ENCODE assay signal across 26 cellular contexts in the genomic region with DNA sequence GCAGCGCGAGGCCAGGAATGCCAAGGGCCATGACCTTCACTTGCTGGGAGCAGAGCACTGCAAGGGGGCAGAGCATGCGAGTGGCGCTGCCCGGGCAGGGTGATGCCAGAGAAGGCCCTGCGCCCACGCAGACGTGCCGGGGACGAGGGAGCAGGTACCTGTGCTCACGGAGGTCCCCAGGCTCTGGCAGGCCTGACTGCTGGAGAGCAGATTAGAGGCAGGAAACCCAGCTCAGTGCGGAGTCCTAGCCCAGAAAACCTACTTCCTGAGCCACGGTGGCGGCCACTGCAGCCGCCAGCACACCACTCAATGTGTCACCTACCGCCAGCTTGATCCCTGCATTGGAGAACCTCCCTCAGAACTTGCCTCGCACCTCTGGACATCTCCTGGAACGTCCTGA.
A peak's percentile ranks its signal among the peaks of the same experiment; 100 is the strongest.
DNase-seq lines count a peak whose midpoint lies in the region; ATAC-seq and TF ChIP-seq lines count a peak whose summit lies in the region.
"Had no signal": no experiment of that assay in that cellular context is flagged by ENCODE, and none has a peak within 500 bp of the region (broad histone marks: within the 10 kb centered on the region; RNA-seq: fewer than 3 reads in every experiment).

No MANE protein-coding gene starts in this region.

- no peak for TF ChIP-seq CTCF in CD14-positive monocyte (IDR thresholded peaks at IDR 0.05)

- POLR2A ChIA-PET in activated CD4-positive, alpha-beta T cell treated with anti-CD3 and anti-CD28 coated beads, Interleukin-2, amount 10 ng/mL, durations not matched to agents 7 days and 5 days (lab: Charles Lee), result no interaction called here
- POLR2A ChIA-PET in T-cell (lab: Charles Lee), result no interaction called here

- CTCF ChIA-PET in activated CD4-positive, alpha-beta T cell treated with anti-CD3 and anti-CD28 coated beads, Interleukin-2, amount 10 ng/mL, durations not matched to agents 7 days and 5 days (lab: Charles Lee), result interaction anchor here (1.1 to 1.2 kb wide), 3 partner anchors 9 to 20 kb away, joined by 3 read pairs; no protein-coding TSS in a partner anchor
- CTCF ChIA-PET in T-cell (lab: Charles Lee), result no interaction called here

- ATAC-seq in T-cell (replicated peaks in 1 of 4), result peak; percentile 59 to 84 (median 75)
- peak; percentile 40 to 41 for ATAC-seq in natural killer cell treated with Interleukin-12 subunit alpha and Interleukin-12 subunit beta and Interleukin-15 and Interleukin-18, amount 100 ng/mL, for 72 hours
- ATAC-seq: activated T-helper 17 cell treated with anti-CD3 and anti-CD28 coated beads, Interleukin-2, amount 50 U/mL, for 72 hours; effector memory CD8-positive, alpha-beta T cell; HCT116; left colon; stimulated activated memory B cell treated with anti-CD40 and anti-IgM and Interleukin-4, amounts not matched to agents 10 μg/mL and 1 μg/mL and 100 μg/mL, for 72 hours had no signal

- intact Hi-C loops in CD14-positive monocyte (cut with micrococcal nuclease), result no loop called here

- peaks cover 41% of the 10 kb centered on the region for H3K4me1 Mint-ChIP-seq in activated CD4-positive, alpha-beta T cell treated with anti-CD3 and anti-CD28 coated beads, Interleukin-2, amount 10 ng/mL, durations not matched to agents 7 days and 5 days
- H3K4me1 Mint-ChIP-seq in T-cell (peaks cover 30 to 56% (median 40%) of the 10 kb centered on the region in 3 donors), CD14-positive monocyte (peaks cover 29% of the 10 kb centered on the region)
- H3K4me1 Mint-ChIP-seq in activated naive CD8-positive, alpha-beta T cell (ENCODE audit: low read depth), result peaks cover 43% of the 10 kb centered on the region
- H3K4me1 Mint-ChIP-seq in natural killer cell treated with Interleukin-12 subunit alpha and Interleukin-12 subunit beta and Interleukin-15 and Interleukin-18, amount 100 ng/mL, for 72 hours (ENCODE audit: low read depth in 2 of 2), result peaks cover 20 to 35% of the 10 kb centered on the region in 2 donors
- H3K4me1 Mint-ChIP-seq: stimulated activated memory B cell treated with anti-CD40 and anti-IgM and Interleukin-4, amounts not matched to agents 10 μg/mL and 1 μg/mL and 100 μg/mL, for 72 hours had no signal

- H3K9me3 Mint-ChIP-seq in activated CD4-positive, alpha-beta T cell treated with anti-CD3 and anti-CD28 coated beads, Interleukin-2, amount 10 ng/mL, durations not matched to agents 7 days and 5 days, result no peaks in the 10 kb centered on the region
- no peaks in the 10 kb centered on the region for H3K9me3 Mint-ChIP-seq in T-cell
- H3K9me3 Mint-ChIP-seq in activated naive CD8-positive, alpha-beta T cell (ENCODE audit: low read depth), result no peaks in the 10 kb centered on the region
- no peaks in the 10 kb centered on the region for H3K9me3 Mint-ChIP-seq in natural killer cell treated with Interleukin-12 subunit alpha and Interleukin-12 subunit beta and Interleukin-15 and Interleukin-18, amount 100 ng/mL, for 72 hours
- peaks cover 0 to 1% (median 0%) of the 10 kb centered on the region in 7 donors for H3K9me3 Mint-ChIP-seq in CD14-positive monocyte
- H3K9me3 Mint-ChIP-seq: activated CD4-positive, alpha-beta memory T cell treated with anti-CD3 and anti-CD28 coated beads for 36 hours; activated T-helper 17 cell treated with anti-CD3 and anti-CD28 coated beads, Interleukin-2, amount 50 U/mL, for 72 hours; effector memory CD8-positive, alpha-beta T cell; naive B cell; stimulated activated memory B cell treated with anti-CD40 and anti-IgM and Interleukin-4, amounts not matched to agents 10 μg/mL and 1 μg/mL and 100 μg/mL, for 72 hours; T-helper 1 cell treated with Interleukin-12 subunit alpha and Interleukin-12 subunit beta and Interleukin-4 antibody, amounts not matched to agents 30 μg/mL and 1 μg/mL, for 36 hours had no signal

- peak; percentile 27 for DNase-seq in activated CD4-positive, alpha-beta T cell treated with anti-CD3 and anti-CD28 coated beads, Interleukin-2, amount 10 ng/mL, durations not matched to agents 7 days and 5 days
- no peak for DNase-seq in activated CD4-positive, alpha-beta T cell treated with anti-CD3 and anti-CD28 coated beads, Interleukin-2, amount 50 U/mL, for 4 hours
- DNase-seq in T-cell (peak in 13 of 34 experiments; percentile 14 to 45 (median 29)), CD14-positive monocyte (ENCODE audit: low spot score) (no peak), SHP77 (lab: John Stamatoyannopoulos, UW) (no peak), DMS79 treated with DMSO at 0.1 percent for 48 hours (lab: John Stamatoyannopoulos, UW) (no peak)
- no peak for DNase-seq in natural killer cell treated with Interleukin-12 subunit alpha and Interleukin-12 subunit beta and Interleukin-15 and Interleukin-18, amount 100 ng/mL, for 72 hours (ENCODE audit: low spot score)
- DNase-seq: activated CD4-positive, alpha-beta memory T cell treated with anti-CD3 and anti-CD28 coated beads for 36 hours; amniotic stem cell; effector memory CD8-positive, alpha-beta T cell; foreskin fibroblast; left colon; naive B cell; NCI-H1105; NCI-H1930; NCI-H2227 treated with DMSO at 0.1 percent for 48 hours; NCI-H69; retina; small intestine; stimulated activated CD4-positive, alpha-beta T cell treated with anti-CD3 and anti-CD28 coated beads, Interleukin-2, amount 100 ng/mL, for 24 hours; uterus had no signal

- no peaks in the 10 kb centered on the region for H3K27me3 Mint-ChIP-seq in activated CD4-positive, alpha-beta T cell treated with anti-CD3 and anti-CD28 coated beads, Interleukin-2, amount 10 ng/mL, durations not matched to agents 7 days and 5 days
- no peaks in the 10 kb centered on the region for H3K27me3 Mint-ChIP-seq in T-cell
- no peaks in the 10 kb centered on the region for H3K27me3 Mint-ChIP-seq in activated naive CD8-positive, alpha-beta T cell
- H3K27me3 Mint-ChIP-seq in natural killer cell treated with Interleukin-12 subunit alpha and Interleukin-12 subunit beta and Interleukin-15 and Interleukin-18, amount 100 ng/mL, for 72 hours, result peaks cover 0 to 7% of the 10 kb centered on the region in 2 donors
- peaks cover 2 to 7% (median 2%) of the 10 kb centered on the region in 3 donors for H3K27me3 Mint-ChIP-seq in CD14-positive monocyte (ENCODE audit: low read depth in 3 of 3)
- H3K27me3 Mint-ChIP-seq: activated CD4-positive, alpha-beta memory T cell treated with anti-CD3 and anti-CD28 coated beads for 36 hours; activated T-helper 17 cell treated with anti-CD3 and anti-CD28 coated beads, Interleukin-2, amount 50 U/mL, for 72 hours; effector memory CD8-positive, alpha-beta T cell; naive B cell; stimulated activated memory B cell treated with anti-CD40 and anti-IgM and Interleukin-4, amounts not matched to agents 10 μg/mL and 1 μg/mL and 100 μg/mL, for 72 hours had no signal

- no peak overlapping the region for H3K4me3 Mint-ChIP-seq in activated CD4-positive, alpha-beta T cell treated with anti-CD3 and anti-CD28 coated beads, Interleukin-2, amount 10 ng/mL, durations not matched to agents 7 days and 5 days
- peak overlapping the region in 2 of 3 donors; percentile 46 to 67 for H3K4me3 Mint-ChIP-seq in T-cell
- peak overlapping the region; percentile 30 for H3K4me3 Mint-ChIP-seq in activated naive CD8-positive, alpha-beta T cell
- no peak overlapping the region for H3K4me3 Mint-ChIP-seq in natural killer cell treated with Interleukin-12 subunit alpha and Interleukin-12 subunit beta and Interleukin-15 and Interleukin-18, amount 100 ng/mL, for 72 hours
- no peak overlapping the region for H3K4me3 Mint-ChIP-seq in CD14-positive monocyte
- H3K4me3 Mint-ChIP-seq: activated CD4-positive, alpha-beta memory T cell treated with anti-CD3 and anti-CD28 coated beads for 36 hours; activated T-helper 17 cell treated with anti-CD3 and anti-CD28 coated beads, Interleukin-2, amount 50 U/mL, for 72 hours; effector memory CD8-positive, alpha-beta T cell; stimulated activated memory B cell treated with anti-CD40 and anti-IgM and Interleukin-4, amounts not matched to agents 10 μg/mL and 1 μg/mL and 100 μg/mL, for 72 hours; T-helper 1 cell treated with Interleukin-12 subunit alpha and Interleukin-12 subunit beta and Interleukin-4 antibody, amounts not matched to agents 30 μg/mL and 1 μg/mL, for 36 hours had no signal

- no peak overlapping the region for H3K27ac Mint-ChIP-seq in activated CD4-positive, alpha-beta T cell treated with anti-CD3 and anti-CD28 coated beads, Interleukin-2, amount 10 ng/mL, durations not matched to agents 7 days and 5 days
- peak overlapping the region in 1 of 2 donors; percentile 41 for H3K27ac Mint-ChIP-seq in T-cell
- H3K27ac Mint-ChIP-seq in activated naive CD8-positive, alpha-beta T cell, result no peak overlapping the region
- H3K27ac Mint-ChIP-seq in natural killer cell treated with Interleukin-12 subunit alpha and Interleukin-12 subunit beta and Interleukin-15 and Interleukin-18, amount 100 ng/mL, for 72 hours, result no peak overlapping the region
- H3K27ac Mint-ChIP-seq in CD14-positive monocyte, result peak overlapping the region in 2 of 7 donors; percentile 23 to 26
- H3K27ac Mint-ChIP-seq: activated CD4-positive, alpha-beta memory T cell treated with anti-CD3 and anti-CD28 coated beads for 36 hours; activated T-helper 17 cell treated with anti-CD3 and anti-CD28 coated beads, Interleukin-2, amount 50 U/mL, for 72 hours; stimulated activated memory B cell treated with anti-CD40 and anti-IgM and Interleukin-4, amounts not matched to agents 10 μg/mL and 1 μg/mL and 100 μg/mL, for 72 hours; T-helper 1 cell treated with Interleukin-12 subunit alpha and Interleukin-12 subunit beta and Interleukin-4 antibody, amounts not matched to agents 30 μg/mL and 1 μg/mL, for 36 hours had no signal

- peaks cover 5% of the 10 kb centered on the region for H3K36me3 Mint-ChIP-seq in activated CD4-positive, alpha-beta T cell treated with anti-CD3 and anti-CD28 coated beads, Interleukin-2, amount 10 ng/mL, durations not matched to agents 7 days and 5 days (ENCODE audit: low read depth)
- peaks cover 10% of the 10 kb centered on the region for H3K36me3 Mint-ChIP-seq in T-cell
- H3K36me3 Mint-ChIP-seq in activated naive CD8-positive, alpha-beta T cell, result peaks cover 4% of the 10 kb centered on the region
- no peaks in the 10 kb centered on the region for H3K36me3 Mint-ChIP-seq in natural killer cell treated with Interleukin-12 subunit alpha and Interleukin-12 subunit beta and Interleukin-15 and Interleukin-18, amount 100 ng/mL, for 72 hours
- peaks cover 35 to 41% of the 10 kb centered on the region in 2 donors for H3K36me3 Mint-ChIP-seq in CD14-positive monocyte

Comparison
In these comparisons a context has a peak if more than half of its experiments do, and no peak if none do; other contexts are left out.
1. H3K4me3 Mint-ChIP-seq: peak in T-cell (2 of 3) and activated naive CD8-positive, alpha-beta T cell (single experiment); none in activated CD4-positive, alpha-beta T cell treated with anti-CD3 and anti-CD28 coated beads, Interleukin-2, amount 10 ng/mL, durations not matched to agents 7 days and 5 days (single experiment), natural killer cell treated with Interleukin-12 subunit alpha and Interleukin-12 subunit beta and Interleukin-15 and Interleukin-18, amount 100 ng/mL, for 72 hours (single experiment) and CD14-positive monocyte (0 of 2).